In genomic region chr19:1683869-1684572, GRCh38 we compare ENCODE assay signal across 23 cellular contexts. TPM values are rescaled to one million over a fixed set of nuclear protein-coding genes. Genes with fewer than 3 reads are reported as not detected.
DNase-seq lines count a peak whose midpoint lies in the region; ATAC-seq and TF ChIP-seq lines count a peak whose summit lies in the region.
"Had no signal": no experiment of that assay in that cellular context is flagged by ENCODE, and none has a peak within 500 bp of the region (broad histone marks: within the 10 kb centered on the region; RNA-seq: fewer than 3 reads in every experiment).

No MANE protein-coding gene starts in this region.

- CTCF ChIA-PET in SK-N-SH (lab: Yijun Ruan, JAX), result interaction anchor here (1.1 to 5.8 kb wide), 4 partner anchors 12 to 104 kb away, joined by 4 to 42 read pairs (median 8); no protein-coding TSS in a partner anchor
- CTCF ChIA-PET in WTC11 (lab: Charles Lee), result interaction anchor here (1.1 to 2.8 kb wide), 3 partner anchors 11 to 138 kb away, joined by 3 to 28 read pairs (median 5); no protein-coding TSS in a partner anchor
- CTCF ChIA-PET in HEK293T (lab: Yijun Ruan, JAX), result no interaction called here

- H3K36me3 Mint-ChIP-seq in WTC11, result no peaks in the 10 kb centered on the region
- H3K36me3 Mint-ChIP-seq: CD4-positive, CD25-positive, alpha-beta regulatory T cell; CD8-positive, alpha-beta T cell had no signal

- DNase-seq in SK-N-SH, result peak; percentile 40
- DNase-seq in D341Med (ENCODE audit: low spot score), result peak; percentile 28
- no peak for DNase-seq in WTC11 (ENCODE audit: low spot score)
- peak; percentile 61 for DNase-seq in osteoblast (ENCODE audit: insufficient read length, low spot score, missing footprints)
- DNase-seq in iPS-NIHi7 (ENCODE audit: extremely low spot score), result no peak
- no peak for DNase-seq in HEK293T (ENCODE audit: extremely low spot score)
- DNase-seq: Caco-2; CD4-positive, CD25-positive, alpha-beta regulatory T cell; CD8-positive, alpha-beta T cell; DMS 273 treated with DMSO at 0.1 percent for 48 hours; DMS79; EL; GDM1; GM23248; H9; HFFc6 had no signal

- ATAC-seq in SK-N-SH treated with all-trans-retinoic acid at 6 μM for 48 hours (no peak), WTC11 (no peak)
- ATAC-seq: CD8-positive, alpha-beta T cell; GM12878; HCT116 had no signal

- H3K27me3 ChIP-seq in SK-N-SH (ENCODE audit: insufficient read depth), result peaks cover 86% of the 10 kb centered on the region
- peaks cover 5% of the 10 kb centered on the region for H3K27me3 ChIP-seq in osteoblast (ENCODE audit: insufficient read depth, low read length)

- peaks cover 4% of the 10 kb centered on the region; the same call in 1 of the 2 replicates for H3K4me1 Mint-ChIP-seq in WTC11
- H3K4me1 Mint-ChIP-seq: B cell; CD4-positive, CD25-positive, alpha-beta regulatory T cell had no signal

- H4K20me1 ChIP-seq in SK-N-SH (ENCODE audit: insufficient read depth) (no peaks in the 10 kb centered on the region), osteoblast (ENCODE audit: insufficient read depth, low read length) (no peaks in the 10 kb centered on the region)
- H4K20me1 ChIP-seq: BLaER1 had no signal

- no peak overlapping the region for H3K27ac ChIP-seq in SK-N-SH (ENCODE audit: low read depth in 2 of 2, low read length in 1 of 2)
- no peak overlapping the region for H3K27ac ChIP-seq in osteoblast (ENCODE audit: low read depth, low read length)
- H3K27ac ChIP-seq: 22Rv1, BLaER1, C4-2B, GM23248 had no signal

- H3K27me3 Mint-ChIP-seq in WTC11 (ENCODE audit: low read depth), result peaks cover 30% of the 10 kb centered on the region

- no peak overlapping the region for H2AFZ ChIP-seq in SK-N-SH (ENCODE audit: low read depth)
- H2AFZ ChIP-seq in osteoblast (ENCODE audit: low read length), result no peak overlapping the region
- H2AFZ ChIP-seq: GM23248 had no signal

- TF ChIP-seq CTCF in SK-N-SH (IDR thresholded peaks at IDR 0.05), result no peak
- no peak for TF ChIP-seq CTCF in WTC11 (IDR thresholded peaks at IDR 0.05)
- no peak for TF ChIP-seq CTCF in osteoblast (IDR thresholded peaks at IDR 0.05; ENCODE audit: extremely low read depth, low read depth, low read length)

- no peaks in the 10 kb centered on the region for H3K9me3 ChIP-seq in SK-N-SH
- no peaks in the 10 kb centered on the region for H3K9me3 ChIP-seq in osteoblast (ENCODE audit: low read depth, low read length)
- H3K9me3 ChIP-seq: BLaER1, Caco-2 had no signal

- H3K36me3 ChIP-seq in SK-N-SH (replicated peaks in 1 of 2; ENCODE audit: control insufficient read depth in 1 of 2, insufficient read depth in 2 of 2, low read length in 1 of 2), result no peaks in the 10 kb centered on the region
- H3K36me3 ChIP-seq in osteoblast (ENCODE audit: insufficient read depth, low read length), result no peaks in the 10 kb centered on the region
- H3K36me3 ChIP-seq: BLaER1 had no signal

- H3K9me2 ChIP-seq in SK-N-SH, result no peaks in the 10 kb centered on the region

- no peak for TF ChIP-seq EP300 in SK-N-SH (IDR thresholded peaks at IDR 0.05; ENCODE audit: borderline replicate concordance in 1 of 2, low read depth in 1 of 2, low read length in 1 of 2)

- no peaks in the 10 kb centered on the region for H3K4me1 ChIP-seq in SK-N-SH (ENCODE audit: control insufficient read depth in 1 of 2, insufficient read depth in 2 of 2, low read depth in 1 of 2, low read length in 1 of 2)
- H3K4me1 ChIP-seq in osteoblast (ENCODE audit: insufficient read depth, low read length), result no peaks in the 10 kb centered on the region
- H3K4me1 ChIP-seq: BLaER1, Caco-2 had no signal

- no peak overlapping the region for H3K4me3 ChIP-seq in SK-N-SH (ENCODE audit: low read depth in 2 of 2, low read length in 1 of 2)
- no peak overlapping the region for H3K4me3 ChIP-seq in osteoblast (ENCODE audit: insufficient read depth, low read length)
- H3K4me3 ChIP-seq: BLaER1, GM12878, GM23248 had no signal

- no peaks in the 10 kb centered on the region for H3K79me2 ChIP-seq in SK-N-SH (ENCODE audit: insufficient read depth)
- no peaks in the 10 kb centered on the region for H3K79me2 ChIP-seq in osteoblast (ENCODE audit: insufficient read depth, low read length)

- H3K4me3 Mint-ChIP-seq in WTC11, result no peak overlapping the region
- H3K4me3 Mint-ChIP-seq: B cell; CD4-positive, CD25-positive, alpha-beta regulatory T cell; CD8-positive, alpha-beta T cell; H9; HFFc6 had no signal

- H3K9ac ChIP-seq in SK-N-SH, result no peak overlapping the region
- H3K9ac ChIP-seq: BLaER1, GM23248 had no signal

- POLR2A ChIA-PET in SK-N-SH (lab: Yijun Ruan, JAX) (no interaction called here), WTC11 (lab: Charles Lee) (no interaction called here), HEK293T (lab: Yijun Ruan, JAX) (no interaction called here)

- H3K9me3 Mint-ChIP-seq in WTC11, result no peaks in the 10 kb centered on the region
- H3K9me3 Mint-ChIP-seq: CD8-positive, alpha-beta T cell; HFFc6 had no signal

- TF ChIP-seq RAD21 in SK-N-SH (IDR thresholded peaks at IDR 0.05; ENCODE audit: low read length), result no peak

- H3K4me2 ChIP-seq in SK-N-SH, result no peak overlapping the region
- no peak overlapping the region for H3K4me2 ChIP-seq in osteoblast (ENCODE audit: insufficient read depth, low read length)
- H3K4me2 ChIP-seq: BLaER1 had no signal

- no peaks in the 10 kb centered on the region for H3F3A ChIP-seq in SK-N-SH (replicated peaks; ENCODE audit: insufficient read depth)

- H3K27ac Mint-ChIP-seq in WTC11, result no peak overlapping the region
- H3K27ac Mint-ChIP-seq: B cell; CD4-positive, CD25-positive, alpha-beta regulatory T cell; CD8-positive, alpha-beta T cell; H9; HFFc6 had no signal

- 30% methylated on average over 12 of the region's 19 CpGs for WGBS in SK-N-SH (ENCODE audit: low lambda C conversion rate)

TF ChIP-seq in SK-N-SH, 30 proteins besides CTCF, POLR2A, EP300 and RAD21 (continues in another document):
- no peak for TF ChIP-seq SMC3 (IDR thresholded peaks at IDR 0.05; ENCODE audit: low read depth, low read length)
- TF ChIP-seq RXRA (IDR thresholded peaks at IDR 0.05; ENCODE audit: borderline replicate concordance, low read depth), result no peak
- TF ChIP-seq FOXM1 (IDR thresholded peaks at IDR 0.05; ENCODE audit: low read depth), result no peak
- TF ChIP-seq SIN3A (IDR thresholded peaks at IDR 0.05; ENCODE audit: borderline replicate concordance, low read depth, low read length), result no peak

TF ChIP-seq in SK-N-SH treated with all-trans-retinoic acid at 6 μM for 48 hours, 23 proteins besides CTCF, POLR2A, EP300 and RAD21 (continues in another document):
- no peak for TF ChIP-seq POU6F1 (CRISPR knock-in tag; IDR thresholded peaks at IDR 0.05; ENCODE audit: borderline replicate concordance, low read depth)
- TF ChIP-seq ESRRG (CRISPR knock-in tag; IDR thresholded peaks at IDR 0.05), result no peak
- no peak for TF ChIP-seq ZFP30 (CRISPR knock-in tag; IDR thresholded peaks at IDR 0.05)

TF ChIP-seq in WTC11, 78 proteins besides CTCF, POLR2A, EP300 and RAD21 (continues in another document):
- TF ChIP-seq, protein P1, sequence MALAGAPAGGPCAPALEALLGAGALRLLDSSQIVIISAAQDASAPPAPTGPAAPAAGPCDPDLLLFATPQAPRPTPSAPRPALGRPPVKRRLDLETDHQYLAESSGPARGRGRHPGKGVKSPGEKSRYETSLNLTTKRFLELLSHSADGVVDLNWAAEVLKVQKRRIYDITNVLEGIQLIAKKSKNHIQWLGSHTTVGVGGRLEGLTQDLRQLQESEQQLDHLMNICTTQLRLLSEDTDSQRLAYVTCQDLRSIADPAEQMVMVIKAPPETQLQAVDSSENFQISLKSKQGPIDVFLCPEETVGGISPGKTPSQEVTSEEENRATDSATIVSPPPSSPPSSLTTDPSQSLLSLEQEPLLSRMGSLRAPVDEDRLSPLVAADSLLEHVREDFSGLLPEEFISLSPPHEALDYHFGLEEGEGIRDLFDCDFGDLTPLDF (CRISPR knock-in tag; IDR thresholded peaks at IDR 0.05), result no peak

TF ChIP-seq in HEK293T, 16 proteins besides CTCF, POLR2A, EP300 and RAD21:
- TF ChIP-seq CTBP1 (IDR thresholded peaks at IDR 0.05; ENCODE audit: borderline replicate concordance) (no peak), ELF4 (IDR thresholded peaks at IDR 0.05) (no peak), PKNOX1 (IDR thresholded peaks at IDR 0.05) (no peak), FOXK2 (IDR thresholded peaks at IDR 0.05) (no peak), TARDBP (IDR thresholded peaks at IDR 0.05) (no peak), ARNT (IDR thresholded peaks at IDR 0.05) (no peak), BHLHE40 (IDR thresholded peaks at IDR 0.05; ENCODE audit: borderline replicate concordance) (no peak), FOXA1 (IDR thresholded peaks at IDR 0.05) (no peak), ZNF384 (IDR thresholded peaks at IDR 0.05) (no peak), HDGF (IDR thresholded peaks at IDR 0.05; ENCODE audit: borderline replicate concordance) (no peak), L3MBTL2 (conservative IDR thresholded peaks at IDR 0.05) (no peak), SUZ12 (IDR thresholded peaks at IDR 0.05) (no peak), LEF1 (IDR thresholded peaks at IDR 0.05; ENCODE audit: borderline replicate concordance) (no peak)

RNA-seq across cellular contexts. Expression of gene TCF3, which starts 31.6 kb away (rescaled TPM):
- polyA plus RNA-seq in SK-N-SH (2012; rRNA removed), result 81.3 and 104 TPM in 2 replicates
- polyA plus RNA-seq in SK-N-SH (2012; cell fraction: cytosol; rRNA removed), result 49.6 and 82.9 TPM in 2 replicates
- polyA plus RNA-seq in SK-N-SH (2012; cell fraction: nucleus; rRNA removed), result 173 and 175 TPM in 2 replicates
- total RNA-seq in WTC11 (2021), result 323 to 350 TPM (median 324 TPM) in 3 replicates
- total RNA-seq in osteoblast, result 46.6 and 55.0 TPM in 2 replicates

Comparison
In these comparisons a context has a peak if more than half of its experiments do, and no peak if none do; other contexts are left out.
1. DNase-seq: peak in SK-N-SH (single experiment), D341Med (single experiment) and osteoblast (single experiment); none in WTC11 (single experiment), iPS-NIHi7 (single experiment) and HEK293T (single experiment).